In genomic region chr5:146082798-146083197, GRCh38 we compare ENCODE assay signal across 12 cellular contexts. TPM values are rescaled to one million over a fixed set of nuclear protein-coding genes. Genes with fewer than 3 reads are reported as not detected.
DNase-seq lines count a peak whose midpoint lies in the region; ATAC-seq and TF ChIP-seq lines count a peak whose summit lies in the region.
"Had no signal": no experiment of that assay in that cellular context is flagged by ENCODE, and none has a peak within 500 bp of the region (broad histone marks: within the 10 kb centered on the region; RNA-seq: fewer than 3 reads in every experiment).

No MANE protein-coding gene starts in this region.

- POLR2A ChIA-PET in naive thymus-derived CD4-positive, alpha-beta T cell (lab: Charles Lee) = no interaction called here

- peaks cover 0 to 5% of the 10 kb centered on the region in 2 donors for H3K27me3 Mint-ChIP-seq in stimulated activated naive B cell treated with anti-CD40 and anti-IgM and Interleukin-4, amounts not matched to agents 10 μg/mL and 1 μg/mL and 100 μg/mL, for 72 hours
- peaks cover 6 to 24% (median 18%) of the 10 kb centered on the region in 5 donors for H3K27me3 Mint-ChIP-seq in naive thymus-derived CD4-positive, alpha-beta T cell

- ATAC-seq in GM18511 (IDR thresholded peaks at IDR 0.05; ENCODE audit: unreplicated experiment) (peak; percentile 94), HG02943 (IDR thresholded peaks at IDR 0.05; ENCODE audit: low read depth, unreplicated experiment) (peak; percentile 97), HG03571 (IDR thresholded peaks at IDR 0.05; ENCODE audit: unreplicated experiment) (peak; percentile 94)
- no peak for ATAC-seq in stimulated activated naive B cell treated with anti-CD40 and anti-IgM and Interleukin-4, amounts not matched to agents 10 μg/mL and 1 μg/mL and 100 μg/mL, for 72 hours (replicated peaks)
- no peak for ATAC-seq in naive thymus-derived CD4-positive, alpha-beta T cell
- ATAC-seq: activated CD8-positive, alpha-beta T cell treated with anti-CD3 and anti-CD28 coated beads, Interleukin-2, amount 10 ng/mL, durations not matched to agents 7 days and 5 days had no signal

- H3K27ac Mint-ChIP-seq in stimulated activated naive B cell treated with anti-CD40 and anti-IgM and Interleukin-4, amounts not matched to agents 10 μg/mL and 1 μg/mL and 100 μg/mL, for 72 hours = no peak overlapping the region
- no peak overlapping the region for H3K27ac Mint-ChIP-seq in naive thymus-derived CD4-positive, alpha-beta T cell
- H3K27ac Mint-ChIP-seq: activated CD8-positive, alpha-beta T cell treated with anti-CD3 and anti-CD28 coated beads, Interleukin-2, amount 10 ng/mL, durations not matched to agents 7 days and 5 days; HFFc6 had no signal

- DNase-seq in GM20000 (ENCODE audit: low spot score) (peak; percentile 16), hypothalamus (lab: John Stamatoyannopoulos, UW) (no peak)
- DNase-seq in stimulated activated naive B cell treated with anti-CD40 and anti-IgM and Interleukin-4, amounts not matched to agents 10 μg/mL and 1 μg/mL and 100 μg/mL, for 72 hours = no peak
- no peak for DNase-seq in naive thymus-derived CD4-positive, alpha-beta T cell
- no peak for DNase-seq in activated CD4-positive, alpha-beta T cell treated with anti-CD3 and anti-CD28 coated beads, Interleukin-2, amount 50 U/mL, for 1 hour
- DNase-seq: activated CD8-positive, alpha-beta T cell treated with anti-CD3 and anti-CD28 coated beads, Interleukin-2, amount 10 ng/mL, durations not matched to agents 7 days and 5 days; effector memory CD4-positive, alpha-beta T cell; HFFc6; midbrain had no signal

- H3K36me3 Mint-ChIP-seq in stimulated activated naive B cell treated with anti-CD40 and anti-IgM and Interleukin-4, amounts not matched to agents 10 μg/mL and 1 μg/mL and 100 μg/mL, for 72 hours = no peaks in the 10 kb centered on the region
- H3K36me3 Mint-ChIP-seq in naive thymus-derived CD4-positive, alpha-beta T cell = no peaks in the 10 kb centered on the region

- no peak overlapping the region for H3K27ac ChIP-seq in naive thymus-derived CD4-positive, alpha-beta T cell (ENCODE audit: low read depth, low read length)

- H3K4me3 ChIP-seq in naive thymus-derived CD4-positive, alpha-beta T cell (ENCODE audit: low read length) = no peak overlapping the region

- H3K36me3 ChIP-seq in naive thymus-derived CD4-positive, alpha-beta T cell (ENCODE audit: control insufficient read depth in 2 of 3, insufficient read depth in 3 of 3, low read length in 3 of 3) = no peaks in the 10 kb centered on the region

- no peak overlapping the region for H3K4me3 Mint-ChIP-seq in stimulated activated naive B cell treated with anti-CD40 and anti-IgM and Interleukin-4, amounts not matched to agents 10 μg/mL and 1 μg/mL and 100 μg/mL, for 72 hours
- no peak overlapping the region for H3K4me3 Mint-ChIP-seq in naive thymus-derived CD4-positive, alpha-beta T cell
- H3K4me3 Mint-ChIP-seq: activated CD8-positive, alpha-beta T cell treated with anti-CD3 and anti-CD28 coated beads, Interleukin-2, amount 10 ng/mL, durations not matched to agents 7 days and 5 days; HFFc6 had no signal

- TF ChIP-seq CTCF in GM20000 (IDR thresholded peaks at IDR 0.05; ENCODE audit: extremely low read depth, missing control alignments) = no peak

- no peaks in the 10 kb centered on the region for H3K9me3 ChIP-seq in naive thymus-derived CD4-positive, alpha-beta T cell (ENCODE audit: control insufficient read depth in 2 of 3, low read length in 3 of 3)

- CTCF ChIA-PET in naive thymus-derived CD4-positive, alpha-beta T cell (lab: Charles Lee) = no interaction called here

- H3K9me3 Mint-ChIP-seq in stimulated activated naive B cell treated with anti-CD40 and anti-IgM and Interleukin-4, amounts not matched to agents 10 μg/mL and 1 μg/mL and 100 μg/mL, for 72 hours = peaks cover 0 to 2% of the 10 kb centered on the region in 2 donors
- peaks cover 0 to 4% (median 0%) of the 10 kb centered on the region in 11 donors for H3K9me3 Mint-ChIP-seq in naive thymus-derived CD4-positive, alpha-beta T cell
- H3K9me3 Mint-ChIP-seq: HFFc6 had no signal

- peaks cover 0 to 5% of the 10 kb centered on the region in 2 donors for H3K4me1 Mint-ChIP-seq in stimulated activated naive B cell treated with anti-CD40 and anti-IgM and Interleukin-4, amounts not matched to agents 10 μg/mL and 1 μg/mL and 100 μg/mL, for 72 hours
- H3K4me1 Mint-ChIP-seq in naive thymus-derived CD4-positive, alpha-beta T cell = peaks cover 0 to 11% (median 9%) of the 10 kb centered on the region in 7 donors

- intact Hi-C loops in naive thymus-derived CD4-positive, alpha-beta T cell (cut with micrococcal nuclease) = no loop called here

- peaks cover 0 to 4% of the 10 kb centered on the region in 2 donors for H3K4me1 ChIP-seq in naive thymus-derived CD4-positive, alpha-beta T cell (ENCODE audit: control insufficient read depth in 2 of 2, insufficient read depth in 2 of 2, low read length in 2 of 2)

- H3K27me3 ChIP-seq in naive thymus-derived CD4-positive, alpha-beta T cell (ENCODE audit: control insufficient read depth in 2 of 2, insufficient read depth in 2 of 2, low read length in 2 of 2) = no peaks in the 10 kb centered on the region

RNA-seq across cellular contexts. Expression of gene PLAC8L1, which starts 22.6 kb away (rescaled TPM):
- 1 to 10 TPM in 2 of 5 experiments, under 1 TPM in 3; 0.63 to 1.5 (median 1.00) TPM for total RNA-seq in naive thymus-derived CD4-positive, alpha-beta T cell
- not detected for polyA plus RNA-seq in naive thymus-derived CD4-positive, alpha-beta T cell

Comparison
In these comparisons a context has a peak if more than half of its experiments do, and no peak if none do; other contexts are left out.
1. ATAC-seq: peak in GM18511 (single experiment), HG02943 (single experiment) and HG03571 (single experiment); none in stimulated activated naive B cell treated with anti-CD40 and anti-IgM and Interleukin-4, amounts not matched to agents 10 μg/mL and 1 μg/mL and 100 μg/mL, for 72 hours (0 of 2) and naive thymus-derived CD4-positive, alpha-beta T cell (single experiment).